Comparison of ENCODE assay signal across 9 cellular contexts in the genomic region with DNA sequence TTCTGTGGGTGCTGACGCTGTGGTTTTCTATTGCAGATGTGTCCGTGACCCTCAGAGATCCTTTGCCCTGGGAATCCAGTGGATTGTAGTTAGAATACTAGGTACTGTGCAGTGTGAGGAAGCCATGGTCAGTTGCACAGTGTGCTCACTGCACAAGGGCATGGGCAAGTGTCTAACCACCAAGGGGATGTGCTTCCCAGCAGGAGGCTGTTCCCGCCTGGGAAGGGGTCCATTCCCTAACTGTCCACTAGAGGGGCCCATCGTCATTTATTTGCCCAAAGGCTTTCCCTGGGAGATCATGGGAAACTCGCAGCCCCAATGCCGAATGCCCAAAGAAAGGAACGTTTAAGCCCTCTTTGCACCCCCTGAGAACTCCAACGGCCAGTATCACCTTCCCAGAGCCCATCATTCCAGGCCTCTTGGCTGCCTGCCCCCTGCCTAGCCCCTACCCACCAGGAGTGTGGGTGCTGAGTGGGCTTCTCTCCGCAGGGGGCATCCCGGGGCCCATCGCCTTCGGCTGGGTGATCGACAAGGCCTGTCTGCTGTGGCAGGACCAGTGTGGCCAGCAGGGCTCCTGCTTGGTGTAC.
DNase-seq lines count a peak whose midpoint lies in the region; ATAC-seq and TF ChIP-seq lines count a peak whose summit lies in the region.
"Had no signal": no experiment of that assay in that cellular context is flagged by ENCODE, and none has a peak within 500 bp of the region (broad histone marks: within the 10 kb centered on the region; RNA-seq: fewer than 3 reads in every experiment).

No MANE protein-coding gene starts in this region.

- peak; percentile 71 for TF ChIP-seq CTCF in coronary artery (IDR thresholded peaks at IDR 0.05)

- ATAC-seq in GM18519 (IDR thresholded peaks at IDR 0.05; ENCODE audit: low FRiP score, unreplicated experiment), result no peak

- H3K4me3 ChIP-seq in coronary artery, result no peak overlapping the region

- no peak overlapping the region for H3K27ac ChIP-seq in coronary artery
- H3K27ac ChIP-seq: epithelial cell of prostate had no signal

- DNase-seq in activated gamma-delta T cell treated with Interleukin-2 at 50 U/mL for 16 hours, result peak; percentile 23
- no peak for DNase-seq in activated gamma-delta T cell (lab: John Stamatoyannopoulos, UW)
- DNase-seq in NCI-H146 (lab: John Stamatoyannopoulos, UW), result peak; percentile 68
- DNase-seq in T-helper 1 cell, result peak in 3 of 5 donors; percentile 24 to 35 (median 33)
- no peak for DNase-seq in coronary artery (ENCODE audit: low spot score)
- peak; percentile 92 for DNase-seq in left kidney (ENCODE audit: low read depth, low spot score)
- DNase-seq in stimulated activated naive CD4-positive, alpha-beta T cell (lab: John Stamatoyannopoulos, UW), result peak in 5 of 6 experiments; percentile 6 to 36 (median 12)

Comparison
In these comparisons a context has a peak if more than half of its experiments do, and no peak if none do; other contexts are left out.
1. DNase-seq: peak in activated gamma-delta T cell treated with Interleukin-2 at 50 U/mL for 16 hours (single experiment), NCI-H146 (single experiment), T-helper 1 cell (3 of 5), left kidney (single experiment) and stimulated activated naive CD4-positive, alpha-beta T cell (5 of 6); none in activated gamma-delta T cell (single experiment) and coronary artery (single experiment).